In the genomic region with DNA sequence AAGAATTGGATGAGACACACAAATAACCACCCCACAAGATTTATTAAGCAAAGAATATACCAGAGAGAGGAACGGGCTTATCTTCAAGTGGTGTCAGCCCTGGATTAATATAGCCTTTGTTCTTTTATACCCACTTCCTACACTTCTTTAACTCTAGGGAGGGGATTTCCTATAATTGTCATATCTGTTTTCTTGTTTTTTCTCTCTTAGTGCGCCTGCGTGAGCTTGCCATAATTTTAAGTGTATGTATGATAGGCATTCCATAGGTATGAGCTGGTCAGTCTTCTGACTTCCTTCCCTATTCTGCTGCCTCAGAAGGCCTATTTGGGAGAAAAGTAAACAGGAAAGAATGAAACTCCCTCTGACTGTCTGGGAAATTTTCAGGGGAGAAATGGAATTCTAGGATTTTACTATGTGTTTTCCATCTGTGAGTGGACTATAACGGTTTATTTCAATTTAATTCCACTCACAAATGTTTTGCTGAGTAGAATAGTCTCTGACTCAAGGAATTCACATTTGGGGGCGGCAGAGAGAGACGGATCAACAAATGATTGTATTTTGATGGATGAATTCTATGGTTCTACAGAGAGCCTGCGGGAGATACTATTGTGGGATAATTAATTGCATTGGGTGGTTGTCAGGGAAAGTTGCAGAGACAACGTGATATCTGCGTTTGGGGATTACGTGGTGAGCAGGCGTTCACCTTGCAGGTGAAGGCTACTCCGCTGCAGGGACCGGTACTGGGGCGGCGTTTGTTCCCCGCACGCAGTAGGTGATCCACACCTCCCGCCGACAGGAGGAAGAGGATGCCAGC, we compare ENCODE assay signal across 1 cellular context.
A peak's percentile ranks its signal among the peaks of the same experiment; 100 is the strongest.
TF ChIP-seq lines count a peak whose summit lies in the region.

No MANE protein-coding gene starts in this region.

TF ChIP-seq in SK-N-SH, 30 proteins besides CTCF, POLR2A, EP300 and RAD21 (continued from another document):
- TF ChIP-seq, protein P1, sequence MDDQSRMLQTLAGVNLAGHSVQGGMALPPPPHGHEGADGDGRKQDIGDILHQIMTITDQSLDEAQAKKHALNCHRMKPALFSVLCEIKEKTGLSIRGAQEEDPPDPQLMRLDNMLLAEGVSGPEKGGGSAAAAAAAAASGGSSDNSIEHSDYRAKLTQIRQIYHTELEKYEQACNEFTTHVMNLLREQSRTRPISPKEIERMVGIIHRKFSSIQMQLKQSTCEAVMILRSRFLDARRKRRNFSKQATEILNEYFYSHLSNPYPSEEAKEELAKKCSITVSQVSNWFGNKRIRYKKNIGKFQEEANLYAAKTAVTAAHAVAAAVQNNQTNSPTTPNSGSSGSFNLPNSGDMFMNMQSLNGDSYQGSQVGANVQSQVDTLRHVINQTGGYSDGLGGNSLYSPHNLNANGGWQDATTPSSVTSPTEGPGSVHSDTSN (IDR thresholded peaks at IDR 0.05): peak; percentile 17; the same call in 1 of the 2 replicates
- TF ChIP-seq MXI1 (IDR thresholded peaks at IDR 0.05; ENCODE audit: low read depth, low read length) (no peak), FOSL2 (IDR thresholded peaks at IDR 0.05; ENCODE audit: borderline replicate concordance, low read depth) (peak; percentile 45; the same call in 1 of the 2 replicates), MEF2A (IDR thresholded peaks at IDR 0.05; ENCODE audit: borderline replicate concordance, low read depth) (no peak), FOXJ3 (CRISPR knock-in tag; IDR thresholded peaks at IDR 0.05) (no peak), CHD2 (IDR thresholded peaks at IDR 0.05; ENCODE audit: low read length, partially characterized antibody) (no peak), SIN3A (IDR thresholded peaks at IDR 0.05; ENCODE audit: borderline replicate concordance, low read depth, low read length) (no peak), ELF1 (IDR thresholded peaks at IDR 0.05) (0 out of 2 replicates have a peak, but pooled peaks have one; percentile 19), POLR2AphosphoS5 (IDR thresholded peaks at IDR 0.05; ENCODE audit: low read depth, low read length) (no peak; the same call in 1 of the 2 replicates), RXRA (IDR thresholded peaks at IDR 0.05; ENCODE audit: borderline replicate concordance, low read depth) (no peak), GABPA (IDR thresholded peaks at IDR 0.05; ENCODE audit: low read depth) (no peak), EZH2phosphoT487 (IDR thresholded peaks at IDR 0.05; ENCODE audit: borderline replicate concordance, low read depth) (no peak), NFIC (IDR thresholded peaks at IDR 0.05; ENCODE audit: borderline replicate concordance) (no peak), TEAD4 (IDR thresholded peaks at IDR 0.05; ENCODE audit: borderline replicate concordance, insufficient read depth) (peak; percentile 12; the same call in 1 of the 2 replicates), RCOR1 (IDR thresholded peaks at IDR 0.05; ENCODE audit: low read length) (no peak)
- TF ChIP-seq, protein P2, sequence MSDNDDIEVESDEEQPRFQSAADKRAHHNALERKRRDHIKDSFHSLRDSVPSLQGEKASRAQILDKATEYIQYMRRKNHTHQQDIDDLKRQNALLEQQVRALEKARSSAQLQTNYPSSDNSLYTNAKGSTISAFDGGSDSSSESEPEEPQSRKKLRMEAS (IDR thresholded peaks at IDR 0.05; ENCODE audit: low read depth): no peak
- TF ChIP-seq, protein P3, sequence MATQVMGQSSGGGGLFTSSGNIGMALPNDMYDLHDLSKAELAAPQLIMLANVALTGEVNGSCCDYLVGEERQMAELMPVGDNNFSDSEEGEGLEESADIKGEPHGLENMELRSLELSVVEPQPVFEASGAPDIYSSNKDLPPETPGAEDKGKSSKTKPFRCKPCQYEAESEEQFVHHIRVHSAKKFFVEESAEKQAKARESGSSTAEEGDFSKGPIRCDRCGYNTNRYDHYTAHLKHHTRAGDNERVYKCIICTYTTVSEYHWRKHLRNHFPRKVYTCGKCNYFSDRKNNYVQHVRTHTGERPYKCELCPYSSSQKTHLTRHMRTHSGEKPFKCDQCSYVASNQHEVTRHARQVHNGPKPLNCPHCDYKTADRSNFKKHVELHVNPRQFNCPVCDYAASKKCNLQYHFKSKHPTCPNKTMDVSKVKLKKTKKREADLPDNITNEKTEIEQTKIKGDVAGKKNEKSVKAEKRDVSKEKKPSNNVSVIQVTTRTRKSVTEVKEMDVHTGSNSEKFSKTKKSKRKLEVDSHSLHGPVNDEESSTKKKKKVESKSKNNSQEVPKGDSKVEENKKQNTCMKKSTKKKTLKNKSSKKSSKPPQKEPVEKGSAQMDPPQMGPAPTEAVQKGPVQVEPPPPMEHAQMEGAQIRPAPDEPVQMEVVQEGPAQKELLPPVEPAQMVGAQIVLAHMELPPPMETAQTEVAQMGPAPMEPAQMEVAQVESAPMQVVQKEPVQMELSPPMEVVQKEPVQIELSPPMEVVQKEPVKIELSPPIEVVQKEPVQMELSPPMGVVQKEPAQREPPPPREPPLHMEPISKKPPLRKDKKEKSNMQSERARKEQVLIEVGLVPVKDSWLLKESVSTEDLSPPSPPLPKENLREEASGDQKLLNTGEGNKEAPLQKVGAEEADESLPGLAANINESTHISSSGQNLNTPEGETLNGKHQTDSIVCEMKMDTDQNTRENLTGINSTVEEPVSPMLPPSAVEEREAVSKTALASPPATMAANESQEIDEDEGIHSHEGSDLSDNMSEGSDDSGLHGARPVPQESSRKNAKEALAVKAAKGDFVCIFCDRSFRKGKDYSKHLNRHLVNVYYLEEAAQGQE (IDR thresholded peaks at IDR 0.05; ENCODE audit: low read depth, low read length): no peak
